1 cellular context compared by ENCODE assay signal in genomic region chr11:120565436-120566155, GRCh38.
TF ChIP-seq lines count a peak whose summit lies in the region.

No MANE protein-coding gene starts in this region.

TF ChIP-seq in H1, 55 proteins besides CTCF, POLR2A, EP300 and RAD21 (continued from another document):
- TF ChIP-seq CHD7 (IDR thresholded peaks at IDR 0.05; ENCODE audit: insufficient replicate concordance, low read length) (no peak), BACH1 (IDR thresholded peaks at IDR 0.05; ENCODE audit: low read length) (no peak), MAFK (IDR thresholded peaks at IDR 0.05; ENCODE audit: low read depth, low read length) (no peak), HDAC6 (IDR thresholded peaks at IDR 0.05; ENCODE audit: low read depth, low read length) (no peak), HDAC2 (IDR thresholded peaks at IDR 0.05; ENCODE audit: borderline replicate concordance in 1 of 2, low read depth in 2 of 2, low read length in 2 of 2) (no peak), SRF (IDR thresholded peaks at IDR 0.05; ENCODE audit: low read depth, low read length) (no peak), BRCA1 (IDR thresholded peaks at IDR 0.05; ENCODE audit: low read depth, low read length) (no peak), CHD1 (IDR thresholded peaks at IDR 0.05; ENCODE audit: low read depth, low read length) (no peak), ATF3 (IDR thresholded peaks at IDR 0.05; ENCODE audit: insufficient read depth, low read depth, low read length) (no peak), SUZ12 (IDR thresholded peaks at IDR 0.05; ENCODE audit: low read length) (no peak), TBP (IDR thresholded peaks at IDR 0.05; ENCODE audit: low read depth, low read length) (no peak), POLR2AphosphoS5 (IDR thresholded peaks at IDR 0.05; ENCODE audit: low read depth, low read length) (no peak), EGR1 (IDR thresholded peaks at IDR 0.05; ENCODE audit: borderline replicate concordance, low read depth, low read length) (no peak), FOSL1 (IDR thresholded peaks at IDR 0.05; ENCODE audit: insufficient read depth, low read depth, low read length) (no peak)
